ENCODE assay signal across 8 cellular contexts in the genomic region with DNA sequence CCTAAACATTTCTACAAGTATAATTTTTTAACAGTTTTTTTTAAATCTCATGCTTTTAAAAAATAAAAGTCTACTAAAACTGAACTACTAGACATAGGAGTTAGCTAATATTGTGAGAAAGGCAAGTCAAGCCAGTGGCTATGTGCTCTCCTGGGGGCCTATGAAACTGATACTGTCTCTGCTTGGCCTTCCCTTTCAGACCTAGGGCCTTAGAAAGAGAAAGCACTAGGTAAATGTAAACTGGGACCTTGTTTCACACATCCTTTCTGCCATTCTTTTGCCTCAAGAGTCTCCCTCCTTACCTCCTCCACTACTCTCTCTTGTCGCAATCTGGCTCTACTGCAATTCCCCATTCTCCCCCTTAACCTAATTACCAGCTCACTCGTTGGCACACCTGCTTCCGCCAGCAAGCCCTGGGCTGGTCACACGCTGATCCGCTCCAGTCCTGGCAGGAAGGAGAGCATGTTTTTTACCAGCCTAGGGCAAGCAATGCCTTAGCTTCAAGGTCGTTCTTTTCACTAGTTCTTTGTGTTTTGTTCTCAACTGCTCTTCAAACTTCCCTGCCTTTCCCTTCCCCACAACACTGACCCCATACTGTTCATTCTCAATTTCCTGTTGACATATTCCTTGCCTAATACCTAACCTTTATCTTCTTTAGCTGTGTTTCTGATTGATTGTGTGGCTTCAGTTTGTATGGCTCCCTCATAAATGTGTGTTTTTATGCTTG. TPM values are rescaled to one million over a fixed set of nuclear protein-coding genes. Genes with fewer than 3 reads are reported as not detected.
DNase-seq lines count a peak whose midpoint lies in the region; ATAC-seq and TF ChIP-seq lines count a peak whose summit lies in the region.

No MANE protein-coding gene starts in this region.

- DNase-seq in Right ventricle myocardium inferior (ENCODE audit: missing footprints): no peak
- DNase-seq in cardiac septum (ENCODE audit: low spot score): no peak
- peak; percentile 75 for DNase-seq in amniotic epithelial cell (ENCODE audit: low read depth)
- no peak for DNase-seq in activated CD4-positive, alpha-beta memory T cell treated with anti-CD3 and anti-CD28 coated beads, Interleukin-2, amount 10 ng/mL, durations not matched to agents 7 days and 5 days
- no peak for DNase-seq in A673 (ENCODE audit: low spot score)
- DNase-seq in stimulated activated naive CD4-positive, alpha-beta T cell treated with Interleukin-2 at 50 U/mL for 16 hours (lab: John Stamatoyannopoulos, UW): no peak

- no peaks in the 10 kb centered on the region for H3K36me3 Mint-ChIP-seq in activated CD4-positive, alpha-beta memory T cell treated with anti-CD3 and anti-CD28 coated beads, Interleukin-2, amount 10 ng/mL, durations not matched to agents 7 days and 5 days (ENCODE audit: low read depth)

- TF ChIP-seq CTCF in A673 (conservative IDR thresholded peaks at IDR 0.05; ENCODE audit: low read depth, low read length): no peak

- no peak overlapping the region for H3K27ac Mint-ChIP-seq in activated CD4-positive, alpha-beta memory T cell treated with anti-CD3 and anti-CD28 coated beads, Interleukin-2, amount 10 ng/mL, durations not matched to agents 7 days and 5 days

- no peak overlapping the region for H3K4me3 ChIP-seq in muscle layer of duodenum (ENCODE audit: low read depth in 1 of 2, low read length in 2 of 2)
- no peak overlapping the region for H3K4me3 ChIP-seq in A673 (ENCODE audit: low read depth, low read length, poor library complexity, severe bottlenecking)

- BruUV-seq in A673 (replicated peaks; lab: Mats Ljungman, UMichigan): no TSS peak

- H3K36me3 ChIP-seq in muscle layer of duodenum (ENCODE audit: control insufficient read depth in 1 of 2, insufficient read depth in 2 of 2, low read length in 2 of 2) (no peaks in the 10 kb centered on the region), A673 (ENCODE audit: insufficient read depth, low read length, poor library complexity, severe bottlenecking) (no peaks in the 10 kb centered on the region)

- H3K9me3 ChIP-seq in muscle layer of duodenum (ENCODE audit: control insufficient read depth in 1 of 2, low read length in 2 of 2): no peaks in the 10 kb centered on the region
- H3K9me3 ChIP-seq in A673 (ENCODE audit: low read depth, low read length, poor library complexity, severe bottlenecking): no peaks in the 10 kb centered on the region

- H3K4me1 ChIP-seq in muscle layer of duodenum (ENCODE audit: control insufficient read depth in 1 of 2, insufficient read depth in 2 of 2, low read length in 2 of 2) (no peaks in the 10 kb centered on the region), A673 (ENCODE audit: insufficient read depth, low read length, poor library complexity, severe bottlenecking) (no peaks in the 10 kb centered on the region)

- H3K27me3 Mint-ChIP-seq in activated CD4-positive, alpha-beta memory T cell treated with anti-CD3 and anti-CD28 coated beads, Interleukin-2, amount 10 ng/mL, durations not matched to agents 7 days and 5 days: peaks cover 9% of the 10 kb centered on the region

- H3K4me1 Mint-ChIP-seq in activated CD4-positive, alpha-beta memory T cell treated with anti-CD3 and anti-CD28 coated beads, Interleukin-2, amount 10 ng/mL, durations not matched to agents 7 days and 5 days: no peaks in the 10 kb centered on the region

- POLR2A ChIA-PET in activated CD4-positive, alpha-beta memory T cell treated with anti-CD3 and anti-CD28 coated beads, Interleukin-2, amount 10 ng/mL, durations not matched to agents 7 days and 5 days (lab: Charles Lee): no interaction called here
- POLR2A ChIA-PET in A673 (lab: Charles Lee; ENCODE audit: low non-redundant PET): no interaction called here

- intact Hi-C loops in Right ventricle myocardium inferior (cut with DNase I): no loop called here
- intact Hi-C loops in cardiac septum (cut with DNase I): no loop called here
- intact Hi-C loops in A673 (cut with micrococcal nuclease; ENCODE audit: unreplicated experiment): no loop called here

- no peak overlapping the region for H3K4me3 Mint-ChIP-seq in activated CD4-positive, alpha-beta memory T cell treated with anti-CD3 and anti-CD28 coated beads, Interleukin-2, amount 10 ng/mL, durations not matched to agents 7 days and 5 days

- no peaks in the 10 kb centered on the region for H3K27me3 ChIP-seq in muscle layer of duodenum (ENCODE audit: low read depth, low read length)
- H3K27me3 ChIP-seq in A673 (replicated peaks; ENCODE audit: insufficient read depth, low read depth, low read length, poor library complexity): no peaks in the 10 kb centered on the region

- ATAC-seq in Right ventricle myocardium inferior: peak; percentile 87
- ATAC-seq in HG03342 (IDR thresholded peaks at IDR 0.05; ENCODE audit: unreplicated experiment): peak; percentile 100

- H3K9me3 Mint-ChIP-seq in activated CD4-positive, alpha-beta memory T cell treated with anti-CD3 and anti-CD28 coated beads, Interleukin-2, amount 10 ng/mL, durations not matched to agents 7 days and 5 days: no peaks in the 10 kb centered on the region

- CTCF ChIA-PET in activated CD4-positive, alpha-beta memory T cell treated with anti-CD3 and anti-CD28 coated beads, Interleukin-2, amount 10 ng/mL, durations not matched to agents 7 days and 5 days (lab: Charles Lee): no interaction called here
- CTCF ChIA-PET in A673 (lab: Charles Lee): no interaction called here

- H3K27ac ChIP-seq in muscle layer of duodenum (ENCODE audit: low read length): peak overlapping the region; percentile 14
- no peak overlapping the region for H3K27ac ChIP-seq in A673 (ENCODE audit: low read depth, low read length, poor library complexity, severe bottlenecking)

RNA-seq across cellular contexts. Expression of a gene that starts 23.1 kb away (rescaled TPM):
- 86.8 TPM for total RNA-seq in Right ventricle myocardium inferior
- 84.9 TPM for total RNA-seq in cardiac septum
- 10 to 100 TPM in 1 of 2 experiments, 1 to 10 TPM in 1; 8.0 to 10.1 TPM for total RNA-seq in activated CD4-positive, alpha-beta memory T cell treated with anti-CD3 and anti-CD28 coated beads, Interleukin-2, amount 10 ng/mL, durations not matched to agents 7 days and 5 days
- 9.8 and 10.6 TPM in 2 replicates for total RNA-seq in A673 (2021)
